ENCODE assay signal across 8 cellular contexts in genomic region chrX:46573331-46573895, GRCh38. TPM values are rescaled to one million over a fixed set of nuclear protein-coding genes. Genes with fewer than 3 reads are reported as not detected.
DNase-seq lines count a peak whose midpoint lies in the region; ATAC-seq and TF ChIP-seq lines count a peak whose summit lies in the region.

CHST7 (plus strand) TSS chrX:46573765; CDS start chrX:46573932, 167 bp downstream.

- H3F3A ChIP-seq in Loucy (ENCODE audit: low read depth), result no peaks in the 10 kb centered on the region

- H2AFZ ChIP-seq in Loucy (ENCODE audit: low read length) (peak within 1 kb of the TSS; percentile 99), osteoblast (ENCODE audit: low read length) (peak within 1 kb of the TSS; percentile 79)

- peaks cover 33% of the 10 kb centered on the region for H3K4me1 Mint-ChIP-seq in activated naive CD8-positive, alpha-beta T cell (ENCODE audit: low read depth)

- DNase-seq in DMS53 treated with DMSO at 0.1 percent for 48 hours (lab: John Stamatoyannopoulos, UW; ENCODE audit: unreplicated experiment), result peak; percentile 57
- DNase-seq in SK-N-DZ (ENCODE audit: low spot score), result peak; percentile 61
- peak; percentile 61 for DNase-seq in glomerular visceral epithelial cell (ENCODE audit: extremely low spot score)
- peak; percentile 89 for DNase-seq in osteoblast (ENCODE audit: insufficient read length, low spot score, missing footprints)
- no peak for DNase-seq in HPDE6-E6E7 (ENCODE audit: extremely low spot score)

- no peaks in the 10 kb centered on the region for H3K36me3 Mint-ChIP-seq in activated naive CD8-positive, alpha-beta T cell

- H3K27ac Mint-ChIP-seq in activated naive CD8-positive, alpha-beta T cell, result peak within 1 kb of the TSS; percentile 87

- H3K9me2 ChIP-seq in Loucy (replicated peaks; ENCODE audit: low read depth, low read length), result no peaks in the 10 kb centered on the region

- H3K27me3 ChIP-seq in Loucy (ENCODE audit: insufficient read depth, low read length, poor library complexity, severe bottlenecking), result no peaks in the 10 kb centered on the region
- H3K27me3 ChIP-seq in osteoblast (ENCODE audit: insufficient read depth, low read length), result no peaks in the 10 kb centered on the region

- H3K9me3 Mint-ChIP-seq in activated naive CD8-positive, alpha-beta T cell (ENCODE audit: low read depth), result no peaks in the 10 kb centered on the region

- H3K4me3 Mint-ChIP-seq in activated naive CD8-positive, alpha-beta T cell, result peak within 1 kb of the TSS; percentile 68

- H3K36me3 ChIP-seq in Loucy (ENCODE audit: insufficient read depth, low read length), result no peaks in the 10 kb centered on the region
- no peaks in the 10 kb centered on the region for H3K36me3 ChIP-seq in osteoblast (ENCODE audit: insufficient read depth, low read length)

- H3K9ac ChIP-seq in Loucy (ENCODE audit: low read depth, low read length, poor library complexity, severe bottlenecking), result peak within 1 kb of the TSS; percentile 69

- ATAC-seq in GM21825 (IDR thresholded peaks at IDR 0.05; ENCODE audit: unreplicated experiment), result peak; percentile 43

- no peak within 1 kb of the TSS for H3K27ac ChIP-seq in osteoblast (ENCODE audit: low read depth, low read length)

- H4K20me1 ChIP-seq in Loucy (ENCODE audit: insufficient read depth, low read length, poor library complexity, severe bottlenecking) (no peaks in the 10 kb centered on the region), osteoblast (ENCODE audit: insufficient read depth, low read length) (no peaks in the 10 kb centered on the region)

- no peaks in the 10 kb centered on the region for H3K27me3 Mint-ChIP-seq in activated naive CD8-positive, alpha-beta T cell

- H3K79me2 ChIP-seq in Loucy (ENCODE audit: insufficient read depth, low read length), result peaks cover 3% of the 10 kb centered on the region
- peaks cover 4% of the 10 kb centered on the region for H3K79me2 ChIP-seq in osteoblast (ENCODE audit: insufficient read depth, low read length)

- no peaks in the 10 kb centered on the region for H3K9me3 ChIP-seq in Loucy (ENCODE audit: insufficient read depth, low read depth, low read length)
- H3K9me3 ChIP-seq in osteoblast (ENCODE audit: low read depth, low read length), result no peaks in the 10 kb centered on the region

- TF ChIP-seq CTCF in Loucy (conservative IDR thresholded peaks at IDR 0.05; ENCODE audit: low read length), result peak; percentile 60
- peak; percentile 47 for TF ChIP-seq CTCF in osteoblast (IDR thresholded peaks at IDR 0.05; ENCODE audit: extremely low read depth, low read depth, low read length)

- peaks cover 20% of the 10 kb centered on the region for H3K4me1 ChIP-seq in Loucy (ENCODE audit: insufficient read depth, low read length, poor library complexity, severe bottlenecking)
- peaks cover 17% of the 10 kb centered on the region for H3K4me1 ChIP-seq in osteoblast (ENCODE audit: insufficient read depth, low read length)

- H3K4me2 ChIP-seq in Loucy (ENCODE audit: low read depth, low read length, poor library complexity, severe bottlenecking) (peak within 1 kb of the TSS; percentile 90), osteoblast (ENCODE audit: insufficient read depth, low read length) (peak within 1 kb of the TSS; percentile 57)

- H3K4me3 ChIP-seq in Loucy (ENCODE audit: low read length, poor library complexity, severe bottlenecking) (peak within 1 kb of the TSS; percentile 84), osteoblast (ENCODE audit: insufficient read depth, low read length) (peak within 1 kb of the TSS; percentile 73)

RNA-seq across cellular contexts. Expression of gene CHST7, which starts in this region (rescaled TPM):
- polyA plus RNA-seq in SK-N-DZ (2014; cell fraction: cytosol; rRNA removed), result 3.4 and 3.9 TPM in 2 replicates
- polyA plus RNA-seq in SK-N-DZ (2014; cell fraction: nucleus; rRNA removed), result 1.4 and 2.6 TPM in 2 replicates
- 6.5 and 8.0 TPM in 2 replicates for total RNA-seq in osteoblast
